ENCODE assay signal across 24 cellular contexts in genomic region chr2:215740071-215740470, GRCh38.
"Had no signal": no experiment of that assay in that cellular context is flagged by ENCODE, and none has a peak within 500 bp of the region (broad histone marks: within the 10 kb centered on the region; RNA-seq: fewer than 3 reads in every experiment).

No MANE protein-coding gene starts in this region.

- H3K9me3 ChIP-seq: colonic mucosa, esophagus muscularis mucosa, gastroesophageal sphincter, lower lobe of right lung, neutrophil, right atrium auricular region, sigmoid colon had no signal

- H3K27ac ChIP-seq: colonic mucosa, dorsolateral prefrontal cortex, epithelial cell of prostate, esophagus muscularis mucosa, gastroesophageal sphincter, left ventricle myocardium inferior, lower lobe of right lung, neutrophil, right atrium auricular region, sigmoid colon, skin epidermis had no signal

- FAIRE-seq: endometrium, keratinocyte had no signal

- H3K4me3 ChIP-seq: colonic mucosa, dorsolateral prefrontal cortex, esophagus muscularis mucosa, gastroesophageal sphincter, left ventricle myocardium inferior, lower lobe of right lung, right atrium auricular region, sigmoid colon, skin epidermis had no signal

- H3K36me3 Mint-ChIP-seq: memory B cell had no signal

- H3K4me1 ChIP-seq: colonic mucosa, esophagus muscularis mucosa, gastroesophageal sphincter, left ventricle myocardium inferior, right atrium auricular region, sigmoid colon had no signal

- H3K27me3 ChIP-seq: colonic mucosa, dorsolateral prefrontal cortex, esophagus muscularis mucosa, gastroesophageal sphincter, right atrium auricular region, sigmoid colon had no signal

- DNase-seq: cerebellar nuclear complex; colonic mucosa; dorsolateral prefrontal cortex; effector CD8-positive, alpha-beta T cell; foreskin fibroblast; glutamatergic neuron; left cardiac atrium; left ventricle myocardium inferior; lower lobe of right lung; naive thymus-derived CD4-positive, alpha-beta T cell; posterior cingulate gyrus; sigmoid colon; stimulated activated CD4-positive, alpha-beta T cell treated with anti-CD3 and anti-CD28 coated beads, Interleukin-2, amount 100 ng/mL, for 48 hours; stimulated activated naive CD4-positive, alpha-beta T cell treated with Interleukin-2 at 50 U/mL for 16 hours; trophoblast cell had no signal

- H3K4me3 Mint-ChIP-seq: memory B cell; naive thymus-derived CD4-positive, alpha-beta T cell had no signal

- ATAC-seq: gastroesophageal sphincter; left cardiac atrium; lower lobe of right lung; naive thymus-derived CD4-positive, alpha-beta T cell had no signal

- H3K27ac Mint-ChIP-seq: memory B cell; naive thymus-derived CD4-positive, alpha-beta T cell had no signal

- H3K4me1 Mint-ChIP-seq: memory B cell had no signal

- H3K36me3 ChIP-seq: colonic mucosa, esophagus muscularis mucosa, gastroesophageal sphincter, left ventricle myocardium inferior, lower lobe of right lung, neutrophil, right atrium auricular region, sigmoid colon had no signal
